In genomic region chr3:8652323-8652987, GRCh38 we compare ENCODE assay signal across 27 cellular contexts. TPM values are rescaled to one million over a fixed set of nuclear protein-coding genes. Genes with fewer than 3 reads are reported as not detected.
"Had no signal": no experiment of that assay in that cellular context is flagged by ENCODE, and none has a peak within 500 bp of the region (broad histone marks: within the 10 kb centered on the region; RNA-seq: fewer than 3 reads in every experiment).

No MANE protein-coding gene starts in this region.

- ATAC-seq: activated T-cell treated with anti-CD3 and anti-CD28 coated beads, Interleukin-2, amount 50 U/mL, for 4 hours; naive thymus-derived CD8-positive, alpha-beta T cell; psoas muscle; right cardiac atrium; stimulated activated naive CD8-positive, alpha-beta T cell treated with anti-CD3 and anti-CD28 coated beads, Interleukin-15, amount 100 ng/mL, for 72 hours had no signal

- FAIRE-seq: endometrium had no signal

- H3K27ac ChIP-seq: coronary artery, left ventricle myocardium inferior, neutrophil, ovary, psoas muscle, skin epidermis, tibial artery had no signal

- H3K27ac Mint-ChIP-seq: activated naive CD8-positive, alpha-beta T cell treated with anti-CD3 and anti-CD28 coated beads for 36 hours; activated T-helper 2 cell treated with anti-CD3 and anti-CD28 coated beads, Interferon-gamma antibody, Interleukin-2, Interleukin-4, amounts not matched to agents 10 μg/mL and 5 μg/mL and 100 μg/mL, durations not matched to agents 14 hours and 24 hours and 36 hours; stimulated activated effector memory CD8-positive, alpha-beta T cell treated with anti-CD3 and anti-CD28 coated beads, Interleukin-12 subunit alpha, Interleukin-12 subunit beta, amount 100 ng/mL, for 72 hours; T-helper 1 cell treated with Interleukin-12 subunit alpha and Interleukin-12 subunit beta and Interleukin-4 antibody, amounts not matched to agents 30 μg/mL and 1 μg/mL, for 36 hours had no signal

- H3K4me3 Mint-ChIP-seq: activated naive CD8-positive, alpha-beta T cell treated with anti-CD3 and anti-CD28 coated beads for 36 hours; activated T-cell treated with anti-CD3 and anti-CD28 coated beads, Interleukin-2, amount 50 U/mL, for 4 hours; naive thymus-derived CD8-positive, alpha-beta T cell; stimulated activated effector memory CD8-positive, alpha-beta T cell treated with anti-CD3 and anti-CD28 coated beads, Interleukin-12 subunit alpha, Interleukin-12 subunit beta, amount 100 ng/mL, for 72 hours; stimulated activated naive CD8-positive, alpha-beta T cell treated with anti-CD3 and anti-CD28 coated beads, Interleukin-15, amount 100 ng/mL, for 72 hours; T-helper 1 cell treated with Interleukin-12 subunit alpha and Interleukin-12 subunit beta and Interleukin-4 antibody, amounts not matched to agents 30 μg/mL and 1 μg/mL, for 36 hours had no signal

- H3K36me3 ChIP-seq: left ventricle myocardium inferior, neutrophil, ovary, tibial artery had no signal

- H3K4me1 Mint-ChIP-seq: activated naive CD8-positive, alpha-beta T cell treated with anti-CD3 and anti-CD28 coated beads for 36 hours; stimulated activated effector memory CD8-positive, alpha-beta T cell treated with anti-CD3 and anti-CD28 coated beads, Interleukin-12 subunit alpha, Interleukin-12 subunit beta, amount 100 ng/mL, for 72 hours; stimulated activated naive CD8-positive, alpha-beta T cell treated with anti-CD3 and anti-CD28 coated beads, Interleukin-15, amount 100 ng/mL, for 72 hours had no signal

- H3K4me3 ChIP-seq: coronary artery, left ventricle myocardium inferior, ovary, psoas muscle, skin epidermis, tibial artery had no signal

- H3K4me1 ChIP-seq: psoas muscle had no signal

- H3K36me3 Mint-ChIP-seq: activated naive CD8-positive, alpha-beta T cell treated with anti-CD3 and anti-CD28 coated beads for 36 hours; naive thymus-derived CD8-positive, alpha-beta T cell; stimulated activated effector memory CD8-positive, alpha-beta T cell treated with anti-CD3 and anti-CD28 coated beads, Interleukin-12 subunit alpha, Interleukin-12 subunit beta, amount 100 ng/mL, for 72 hours had no signal

- H3K9me3 ChIP-seq: neutrophil, ovary, psoas muscle, tibial artery had no signal

- H3K27me3 ChIP-seq: ovary, tibial artery had no signal

- DNase-seq: activated CD4-positive, alpha-beta T cell treated with anti-CD3 and anti-CD28 coated beads, Interleukin-2, amount 50 U/mL, for 4 hours; activated CD8-positive, alpha-beta memory T cell treated with anti-CD3 and anti-CD28 coated beads for 24 hours; activated CD8-positive, alpha-beta memory T cell treated with anti-CD3 and anti-CD28 coated beads, Interleukin-2, amount 50 U/mL, for 4 hours; activated naive CD4-positive, alpha-beta T cell treated with Interleukin-2 at 50 U/mL for 16 hours; activated naive CD8-positive, alpha-beta T cell treated with anti-CD3 and anti-CD28 coated beads for 36 hours; activated T-cell treated with anti-CD3 and anti-CD28 coated beads, Interleukin-2, amount 50 U/mL, for 4 hours; cerebellar nuclear complex; erythroblast; foreskin fibroblast; kidney glomerular epithelial cell; left ventricle myocardium inferior; naive thymus-derived CD8-positive, alpha-beta T cell; ovary; psoas muscle; right cardiac atrium; stimulated activated CD4-positive, alpha-beta T cell treated with anti-CD3 and anti-CD28 coated beads, Interleukin-2, amount 100 ng/mL, for 24 hours; stimulated activated naive CD8-positive, alpha-beta T cell treated with anti-CD3 and anti-CD28 coated beads, Interleukin-15, amount 100 ng/mL, for 72 hours; tibial artery had no signal

- H3K9me3 Mint-ChIP-seq: activated naive CD8-positive, alpha-beta T cell treated with anti-CD3 and anti-CD28 coated beads for 36 hours; activated T-cell treated with anti-CD3 and anti-CD28 coated beads, Interleukin-2, amount 50 U/mL, for 4 hours; activated T-helper 2 cell treated with anti-CD3 and anti-CD28 coated beads, Interferon-gamma antibody, Interleukin-2, Interleukin-4, amounts not matched to agents 10 μg/mL and 5 μg/mL and 100 μg/mL, durations not matched to agents 14 hours and 24 hours and 36 hours; T-helper 1 cell treated with Interleukin-12 subunit alpha and Interleukin-12 subunit beta and Interleukin-4 antibody, amounts not matched to agents 30 μg/mL and 1 μg/mL, for 36 hours had no signal

RNA-seq across cellular contexts. Expression of gene SSUH2, which starts 7.9 kb away (rescaled TPM):
- total RNA-seq: activated T-cell treated with anti-CD3 and anti-CD28 coated beads, Interleukin-2, amount 50 U/mL, for 4 hours; fibroblast of lung; lung microvascular endothelial cell; naive thymus-derived CD8-positive, alpha-beta T cell had no signal
